ENCODE assay signal across 14 cellular contexts in the genomic region with DNA sequence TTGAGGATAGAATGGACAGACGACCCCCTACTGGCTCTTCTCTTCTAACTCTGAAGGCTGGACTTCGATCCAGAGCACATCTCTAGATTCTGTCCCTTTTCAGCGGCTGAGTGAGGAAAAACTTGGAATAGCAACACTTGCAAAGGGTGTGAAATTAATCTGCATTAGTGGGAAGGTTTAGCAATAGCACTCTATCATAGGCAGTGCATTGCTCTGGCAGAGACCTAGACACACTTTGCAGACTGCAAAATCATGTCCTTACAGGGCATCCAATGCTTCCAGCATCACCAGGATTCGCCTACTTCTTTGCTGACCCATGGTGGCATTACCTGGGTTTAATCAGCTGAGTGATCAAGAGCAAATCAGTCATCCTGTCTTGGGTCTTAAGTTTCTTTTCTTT. TPM values are rescaled to one million over a fixed set of nuclear protein-coding genes. Genes with fewer than 3 reads are reported as not detected.
DNase-seq lines count a peak whose midpoint lies in the region; ATAC-seq and TF ChIP-seq lines count a peak whose summit lies in the region.
"Had no signal": no experiment of that assay in that cellular context is flagged by ENCODE, and none has a peak within 500 bp of the region (broad histone marks: within the 10 kb centered on the region; RNA-seq: fewer than 3 reads in every experiment).

No MANE protein-coding gene starts in this region.

- H3K27ac ChIP-seq in C4-2B: peak overlapping the region; percentile 77
- H3K27ac ChIP-seq in left lung: peak overlapping the region in 1 of 2 donors; percentile 41
- H3K27ac ChIP-seq: 22Rv1, HL-60 had no signal

- H3K4me1 ChIP-seq in left lung: peaks cover 23 to 56% of the 10 kb centered on the region in 2 donors

- no peaks in the 10 kb centered on the region for H3K27me3 ChIP-seq in left lung

- H3K36me3 ChIP-seq in left lung: no peaks in the 10 kb centered on the region
- H3K36me3 ChIP-seq: HAP-1 had no signal

- H3K9me3 ChIP-seq in left lung: no peaks in the 10 kb centered on the region
- H3K9me3 ChIP-seq: Caco-2, HAP-1 had no signal

- peak; percentile 45 for ATAC-seq in Right ventricle myocardium superior (ENCODE audit: poor library complexity)
- peak; percentile 38 for ATAC-seq in left ventricle myocardium superior
- no peak for ATAC-seq in left lung
- no peak for ATAC-seq in HG02642 (IDR thresholded peaks at IDR 0.05; ENCODE audit: poor library complexity, unreplicated experiment)

- DNase-seq in Right ventricle myocardium superior (no peak), left ventricle myocardium superior (no peak), posterior vena cava (ENCODE audit: low spot score) (peak; percentile 14), NCI-H1436 (lab: John Stamatoyannopoulos, UW) (no peak), left lung (no peak)
- DNase-seq: Caco-2; CD8-positive, alpha-beta memory T cell; DND-41; GDM1 had no signal

- intact Hi-C loops in Right ventricle myocardium superior (cut with DNase I) (no loop called here), left ventricle myocardium superior (cut with micrococcal nuclease) (no loop called here), posterior vena cava (cut with DNase I) (no loop called here), left lung (cut with DNase I) (no loop called here)

- TF ChIP-seq CTCF in C4-2B (conservative IDR thresholded peaks at IDR 0.05) (no peak), left lung (IDR thresholded peaks at IDR 0.05) (no peak)

- no peak overlapping the region for H3K4me3 ChIP-seq in left lung
- H3K4me3 ChIP-seq: HAP-1 had no signal

RNA-seq across cellular contexts. Expression of a gene that starts 43.1 kb away (rescaled TPM):
- total RNA-seq in Right ventricle myocardium superior (48.2 TPM), left ventricle myocardium superior (43.4 TPM), posterior vena cava (1 to 10 TPM; 2.1 to 3.1 TPM), left lung (10 to 100 TPM; 23.8 to 59.3 TPM)

Comparison
In these comparisons a context has a peak if more than half of its experiments do, and no peak if none do; other contexts are left out.
1. ATAC-seq: peak in Right ventricle myocardium superior (single experiment) and left ventricle myocardium superior (single experiment); none in left lung (single experiment) and HG02642 (single experiment).
2. RNA of a gene that starts 43.1 kb away (total RNA-seq): 23.8 to 59.3 TPM in left lung, 48.2 TPM in Right ventricle myocardium superior (single experiment) and 43.4 TPM in left ventricle myocardium superior (single experiment); 2.1 to 3.1 TPM in posterior vena cava; every median in the first group is over 4 times any median in the second.